Comparison of ENCODE assay signal across 20 cellular contexts in the genomic region with DNA sequence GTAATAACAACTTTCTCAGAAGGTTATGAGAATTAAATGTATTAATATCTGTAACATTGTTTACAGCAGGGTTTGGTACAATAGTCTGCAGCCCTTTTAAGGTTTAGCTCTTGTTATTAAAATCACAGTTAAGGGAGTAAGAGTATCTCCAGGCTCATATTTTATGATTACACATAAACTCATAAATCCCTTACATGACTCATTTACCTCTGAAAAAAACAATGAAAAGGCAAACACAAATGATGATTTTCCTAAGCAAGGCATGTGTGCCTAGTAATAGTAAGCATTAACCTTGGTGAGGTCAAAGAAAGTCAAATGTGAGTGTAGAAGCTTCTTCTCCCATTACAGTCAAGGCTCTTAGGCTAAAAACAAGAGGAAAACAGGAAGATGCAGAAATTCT.
"Had no signal": no experiment of that assay in that cellular context is flagged by ENCODE, and none has a peak within 500 bp of the region (broad histone marks: within the 10 kb centered on the region; RNA-seq: fewer than 3 reads in every experiment).

No MANE protein-coding gene starts in this region.

- H3K36me3 Mint-ChIP-seq: immature natural killer cell, naive B cell had no signal

- H3K27ac Mint-ChIP-seq: immature natural killer cell, naive B cell, nephron had no signal

- H3K27ac ChIP-seq: coronary artery, dorsolateral prefrontal cortex, gastroesophageal sphincter, left ventricle myocardium inferior, lower lobe of right lung, psoas muscle, skin epidermis had no signal

- H3K9me3 ChIP-seq: gastroesophageal sphincter, left ventricle myocardium inferior, lower lobe of right lung, psoas muscle had no signal

- H3K27me3 Mint-ChIP-seq: naive B cell had no signal

- H3K4me1 Mint-ChIP-seq: immature natural killer cell, naive B cell, nephron had no signal

- FAIRE-seq: endometrium, kidney had no signal

- H3K4me1 ChIP-seq: gastroesophageal sphincter, left ventricle myocardium inferior, lower lobe of right lung, psoas muscle had no signal

- DNase-seq: central memory CD4-positive, alpha-beta T cell; dorsolateral prefrontal cortex; effector CD8-positive, alpha-beta T cell; immature natural killer cell; kidney; left cardiac atrium; left ventricle myocardium inferior; lower lobe of right lung; mesenchymal stem cell; midbrain; naive B cell; psoas muscle; stimulated activated naive CD4-positive, alpha-beta T cell treated with Interleukin-2 at 50 U/mL for 16 hours; trophoblast cell had no signal

- H3K27me3 ChIP-seq: gastroesophageal sphincter had no signal

- H3K4me3 Mint-ChIP-seq: immature natural killer cell, naive B cell, nephron had no signal

- H3K36me3 ChIP-seq: gastroesophageal sphincter, left ventricle myocardium inferior, lower lobe of right lung had no signal

- H3K9me3 Mint-ChIP-seq: nephron had no signal

- H3K4me3 ChIP-seq: coronary artery, dorsolateral prefrontal cortex, gastroesophageal sphincter, left ventricle myocardium inferior, lower lobe of right lung, psoas muscle, skin epidermis had no signal

- ATAC-seq: gastroesophageal sphincter, left cardiac atrium, lower lobe of right lung, psoas muscle, sciatic nerve had no signal
